8 cellular contexts compared by ENCODE assay signal in the genomic region with DNA sequence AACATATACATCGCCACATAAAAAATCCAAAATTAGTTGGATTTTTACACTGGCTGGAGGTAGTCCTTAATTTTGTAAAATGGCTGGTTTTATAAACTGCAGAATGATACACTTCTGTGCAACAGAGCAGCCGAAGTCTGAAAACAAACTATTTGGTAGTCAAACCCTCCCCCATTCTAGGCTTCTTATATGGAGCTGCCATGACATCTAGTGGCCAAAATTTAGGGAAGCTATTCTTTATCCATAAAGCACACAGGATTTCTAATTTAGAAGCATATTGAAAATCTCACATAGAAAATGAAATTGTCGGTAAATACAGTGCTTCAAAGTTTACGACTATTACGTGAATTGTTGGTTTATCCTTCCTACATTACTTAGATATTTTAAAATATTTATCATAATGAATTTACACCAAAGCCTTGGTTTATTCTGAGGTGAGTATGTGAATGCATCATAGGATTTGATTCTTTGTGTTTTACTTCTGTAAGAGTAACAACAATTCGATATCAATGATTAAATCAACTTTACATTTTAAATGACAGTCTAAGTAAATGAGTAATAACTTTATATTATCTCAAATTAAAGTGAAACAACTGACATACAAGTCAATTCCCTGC.
DNase-seq lines count a peak whose midpoint lies in the region; ATAC-seq and TF ChIP-seq lines count a peak whose summit lies in the region.

No MANE protein-coding gene starts in this region.

- no peaks in the 10 kb centered on the region for H3K4me1 ChIP-seq in BE2C

- H3K36me3 Mint-ChIP-seq in mesothelial cell of epicardium: no peaks in the 10 kb centered on the region

- H3K27ac ChIP-seq in coronary artery: no peak overlapping the region

- no peaks in the 10 kb centered on the region for H3K36me3 ChIP-seq in BE2C

- H3K4me3 Mint-ChIP-seq in mesothelial cell of epicardium: no peak overlapping the region

- no peaks in the 10 kb centered on the region for H3K9me3 Mint-ChIP-seq in mesothelial cell of epicardium

- TF ChIP-seq CTCF in BE2C (IDR thresholded peaks at IDR 0.05; ENCODE audit: low read depth, low read length) (peak; percentile 73), coronary artery (IDR thresholded peaks at IDR 0.05) (peak; percentile 31), mesothelial cell of epicardium (IDR thresholded peaks at IDR 0.05; ENCODE audit: unreplicated experiment) (peak; percentile 74)

- H3K27me3 Mint-ChIP-seq in mesothelial cell of epicardium (ENCODE audit: low read depth): no peaks in the 10 kb centered on the region

- peaks cover 19% of the 10 kb centered on the region for H3K27me3 ChIP-seq in BE2C

- H3K9me3 ChIP-seq in BE2C: no peaks in the 10 kb centered on the region

- peak; percentile 77 for ATAC-seq in GM18498 (IDR thresholded peaks at IDR 0.05; ENCODE audit: unreplicated experiment)
- peak; percentile 47 for ATAC-seq in HG03045 (IDR thresholded peaks at IDR 0.05; ENCODE audit: unreplicated experiment)

- H3K27ac Mint-ChIP-seq in mesothelial cell of epicardium: no peak overlapping the region

- H3K4me3 ChIP-seq in BE2C (ENCODE audit: low read depth, low read length) (no peak overlapping the region), coronary artery (no peak overlapping the region)

- H3K4me1 Mint-ChIP-seq in mesothelial cell of epicardium: peaks cover 22% of the 10 kb centered on the region

- DNase-seq in BE2C (peak; percentile 17), NCI-H774 (lab: John Stamatoyannopoulos, UW) (peak; percentile 3), coronary artery (ENCODE audit: low spot score) (no peak), mesothelial cell of epicardium (ENCODE audit: low spot score in 2 of 2, unreplicated experiment in 2 of 2) (peak in 1 of 2 experiments; percentile 42), cortex of kidney (lab: John Stamatoyannopoulos, UW) (no peak)
- no peak for DNase-seq in stimulated activated CD4-positive, alpha-beta T cell treated with anti-CD3 and anti-CD28 coated beads, Interleukin-2, amount 100 ng/mL, for 24 hours

Comparison
In these comparisons a context has a peak if more than half of its experiments do, and no peak if none do; other contexts are left out.
1. DNase-seq: peak in BE2C (single experiment) and NCI-H774 (single experiment); none in coronary artery (single experiment), stimulated activated CD4-positive, alpha-beta T cell treated with anti-CD3 and anti-CD28 coated beads, Interleukin-2, amount 100 ng/mL, for 24 hours (0 of 2) and cortex of kidney (single experiment).
2. Peak in every context shown above with its lines, with median percentiles within 50 percentile points of each other: CTCF ChIP-seq.